15 cellular contexts compared by ENCODE assay signal in genomic region chr7:93980744-93981479, GRCh38. TPM values are rescaled to one million over a fixed set of nuclear protein-coding genes. Genes with fewer than 3 reads are reported as not detected.
A peak's percentile ranks its signal among the peaks of the same experiment; 100 is the strongest.
DNase-seq lines count a peak whose midpoint lies in the region; ATAC-seq, FAIRE-seq and TF ChIP-seq lines count a peak whose summit lies in the region.
"Had no signal": no experiment of that assay in that cellular context is flagged by ENCODE, and none has a peak within 500 bp of the region (broad histone marks: within the 10 kb centered on the region; RNA-seq: fewer than 3 reads in every experiment).

No MANE protein-coding gene starts in this region.

- no peak for ATAC-seq in activated T-cell treated with anti-CD3 and anti-CD28 coated beads, Interleukin-2, amount 50 U/mL, for 72 hours (replicated peaks in 1 of 2)
- peak; percentile 66 for ATAC-seq in HG03280 (IDR thresholded peaks at IDR 0.05; ENCODE audit: unreplicated experiment)
- ATAC-seq in effector memory CD8-positive, alpha-beta T cell (replicated peaks): no peak
- no peak for ATAC-seq in stimulated activated memory B cell treated with anti-CD40 and anti-IgM and Interleukin-4, amounts not matched to agents 10 μg/mL and 1 μg/mL and 100 μg/mL, for 72 hours
- ATAC-seq in pancreas: no peak

- no peaks in the 10 kb centered on the region for H3K27me3 ChIP-seq in pancreas
- H3K27me3 ChIP-seq: sigmoid colon had no signal

- no peaks in the 10 kb centered on the region for H3K9me3 ChIP-seq in pancreas
- H3K9me3 ChIP-seq: sigmoid colon had no signal

- no peaks in the 10 kb centered on the region for H3K4me1 Mint-ChIP-seq in activated T-cell treated with anti-CD3 and anti-CD28 coated beads, Interleukin-2, amount 50 U/mL, for 72 hours (ENCODE audit: low read depth)
- peaks cover 3 to 4% of the 10 kb centered on the region in 2 donors for H3K4me1 Mint-ChIP-seq in effector memory CD8-positive, alpha-beta T cell (ENCODE audit: low read depth in 2 of 2)
- H3K4me1 Mint-ChIP-seq in stimulated activated memory B cell treated with anti-CD40 and anti-IgM and Interleukin-4, amounts not matched to agents 10 μg/mL and 1 μg/mL and 100 μg/mL, for 72 hours: peaks cover 25% of the 10 kb centered on the region

- no peak overlapping the region for H3K27ac ChIP-seq in pancreas

- H3K9me3 Mint-ChIP-seq in activated T-cell treated with anti-CD3 and anti-CD28 coated beads, Interleukin-2, amount 50 U/mL, for 72 hours: no peaks in the 10 kb centered on the region
- H3K9me3 Mint-ChIP-seq in effector memory CD8-positive, alpha-beta T cell: no peaks in the 10 kb centered on the region
- no peaks in the 10 kb centered on the region for H3K9me3 Mint-ChIP-seq in stimulated activated memory B cell treated with anti-CD40 and anti-IgM and Interleukin-4, amounts not matched to agents 10 μg/mL and 1 μg/mL and 100 μg/mL, for 72 hours

- no peaks in the 10 kb centered on the region for H3K36me3 ChIP-seq in pancreas
- H3K36me3 ChIP-seq: sigmoid colon had no signal

- H3K4me3 Mint-ChIP-seq in activated T-cell treated with anti-CD3 and anti-CD28 coated beads, Interleukin-2, amount 50 U/mL, for 72 hours: peak overlapping the region in 1 of 2 donors; percentile 76
- peak overlapping the region; percentile 31 to 43 for H3K4me3 Mint-ChIP-seq in effector memory CD8-positive, alpha-beta T cell
- H3K4me3 Mint-ChIP-seq in stimulated activated memory B cell treated with anti-CD40 and anti-IgM and Interleukin-4, amounts not matched to agents 10 μg/mL and 1 μg/mL and 100 μg/mL, for 72 hours: peak overlapping the region; percentile 74

- DNase-seq in activated T-cell treated with anti-CD3 and anti-CD28 coated beads, Interleukin-2, amount 50 U/mL, for 72 hours: no peak
- DNase-seq in activated T-cell treated with anti-CD3 and anti-CD28 coated beads, Interleukin-2, amount 50 U/mL, for 48 hours: no peak
- DNase-seq in effector memory CD8-positive, alpha-beta T cell: no peak
- no peak for DNase-seq in activated naive CD4-positive, alpha-beta T cell treated with Interleukin-2 at 50 U/mL for 16 hours
- DNase-seq in NCI-H82 treated with DMSO at 0.1 percent for 48 hours (lab: John Stamatoyannopoulos, UW; ENCODE audit: unreplicated experiment) (no peak), pancreas (no peak)
- DNase-seq: activated CD4-positive, alpha-beta T cell treated with anti-CD3 and anti-CD28 coated beads for 48 hours; activated naive CD4-positive, alpha-beta T cell; erythroblast; KG1; NCI-H2081; sigmoid colon had no signal

- H3K4me3 ChIP-seq in pancreas: no peak overlapping the region

- intact Hi-C loops in pancreas (cut with DNase I): no loop called here

- no peak for FAIRE-seq in pancreas (lab: Jason Lieb, UNC)
- FAIRE-seq: A204.1 had no signal

- no peaks in the 10 kb centered on the region for H3K4me1 ChIP-seq in pancreas
- H3K4me1 ChIP-seq: sigmoid colon had no signal

- WGBS in pancreas, 2 donors: 80 to 85% methylated on average over 5 of the region's 5 CpGs

- no peaks in the 10 kb centered on the region for H3K36me3 Mint-ChIP-seq in activated T-cell treated with anti-CD3 and anti-CD28 coated beads, Interleukin-2, amount 50 U/mL, for 72 hours (ENCODE audit: insufficient read depth in 2 of 2)
- no peaks in the 10 kb centered on the region for H3K36me3 Mint-ChIP-seq in effector memory CD8-positive, alpha-beta T cell (ENCODE audit: insufficient read depth)
- no peaks in the 10 kb centered on the region for H3K36me3 Mint-ChIP-seq in stimulated activated memory B cell treated with anti-CD40 and anti-IgM and Interleukin-4, amounts not matched to agents 10 μg/mL and 1 μg/mL and 100 μg/mL, for 72 hours

- no peak for TF ChIP-seq CTCF in pancreas (IDR thresholded peaks at IDR 0.05)

- no peaks in the 10 kb centered on the region for H3K27me3 Mint-ChIP-seq in activated T-cell treated with anti-CD3 and anti-CD28 coated beads, Interleukin-2, amount 50 U/mL, for 72 hours (ENCODE audit: low read depth)
- no peaks in the 10 kb centered on the region for H3K27me3 Mint-ChIP-seq in effector memory CD8-positive, alpha-beta T cell
- H3K27me3 Mint-ChIP-seq in stimulated activated memory B cell treated with anti-CD40 and anti-IgM and Interleukin-4, amounts not matched to agents 10 μg/mL and 1 μg/mL and 100 μg/mL, for 72 hours: no peaks in the 10 kb centered on the region

- H3K27ac Mint-ChIP-seq in activated T-cell treated with anti-CD3 and anti-CD28 coated beads, Interleukin-2, amount 50 U/mL, for 72 hours: peak overlapping the region; percentile 17
- H3K27ac Mint-ChIP-seq in effector memory CD8-positive, alpha-beta T cell: no peak overlapping the region
- H3K27ac Mint-ChIP-seq in stimulated activated memory B cell treated with anti-CD40 and anti-IgM and Interleukin-4, amounts not matched to agents 10 μg/mL and 1 μg/mL and 100 μg/mL, for 72 hours: peak overlapping the region; percentile 77

RNA-seq across cellular contexts. Expression of gene BET1, which starts 23.2 kb away (rescaled TPM):
- 10 to 100 TPM; 21.1 to 23.8 TPM for total RNA-seq in activated T-cell treated with anti-CD3 and anti-CD28 coated beads, Interleukin-2, amount 50 U/mL, for 72 hours
- total RNA-seq in pancreas: 10 to 100 TPM; 13.8 to 24.6 (median 16.4) TPM
- polyA plus RNA-seq in pancreas: 10 to 100 TPM; 18.6 to 23.2 TPM

RNA-seq across cellular contexts. Expression of gene GNG11, which starts 59.4 kb away (rescaled TPM):
- not detected for total RNA-seq in activated T-cell treated with anti-CD3 and anti-CD28 coated beads, Interleukin-2, amount 50 U/mL, for 72 hours
- total RNA-seq in pancreas: 1 to 10 TPM; 1.6 to 4.8 (median 3.3) TPM
- 10 to 100 TPM; 12.1 TPM for polyA plus RNA-seq in pancreas

Comparison
In these comparisons a context has a peak if more than half of its experiments do, and no peak if none do; other contexts are left out.
1. H3K27ac Mint-ChIP-seq: peak in activated T-cell treated with anti-CD3 and anti-CD28 coated beads, Interleukin-2, amount 50 U/mL, for 72 hours (single experiment) and stimulated activated memory B cell treated with anti-CD40 and anti-IgM and Interleukin-4, amounts not matched to agents 10 μg/mL and 1 μg/mL and 100 μg/mL, for 72 hours (single experiment); none in effector memory CD8-positive, alpha-beta T cell (0 of 2).